In the genomic region with DNA sequence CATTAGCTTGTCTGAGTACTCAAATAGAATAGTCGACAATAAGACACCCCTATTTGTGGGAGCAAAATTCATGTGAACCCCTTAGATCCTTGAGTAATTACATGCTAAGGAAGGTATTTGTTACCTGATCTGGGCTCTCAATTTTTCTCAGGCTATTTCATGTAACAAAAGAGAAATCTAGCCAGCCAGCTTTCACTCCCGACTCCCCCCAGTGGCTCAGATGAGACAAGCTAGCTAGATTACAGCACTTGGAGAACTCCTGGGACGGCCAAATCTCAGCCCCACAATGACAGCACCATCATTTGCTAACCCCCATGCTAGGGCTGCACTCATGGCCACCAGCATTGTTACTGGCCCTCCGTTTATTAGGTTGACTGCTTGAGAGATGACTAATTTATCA, we compare ENCODE assay signal across 8 cellular contexts.
DNase-seq lines count a peak whose midpoint lies in the region; ATAC-seq lines count a peak whose summit lies in the region.

No MANE protein-coding gene starts in this region.

- no peaks in the 10 kb centered on the region for H3K36me3 Mint-ChIP-seq in stimulated activated effector memory CD8-positive, alpha-beta T cell treated with anti-CD3 and anti-CD28 coated beads, Interleukin-12 subunit alpha, Interleukin-12 subunit beta, amount 100 ng/mL, for 72 hours

- ATAC-seq in GM21526 (IDR thresholded peaks at IDR 0.05; ENCODE audit: low FRiP score, unreplicated experiment) (no peak), HG02588 (IDR thresholded peaks at IDR 0.05; ENCODE audit: unreplicated experiment) (no peak)
- no peak for ATAC-seq in stimulated activated effector memory CD8-positive, alpha-beta T cell treated with anti-CD3 and anti-CD28 coated beads, Interleukin-12 subunit alpha, Interleukin-12 subunit beta, amount 100 ng/mL, for 72 hours

- no peak overlapping the region for H3K27ac Mint-ChIP-seq in stimulated activated effector memory CD8-positive, alpha-beta T cell treated with anti-CD3 and anti-CD28 coated beads, Interleukin-12 subunit alpha, Interleukin-12 subunit beta, amount 100 ng/mL, for 72 hours

- DNase-seq in NCI-H2196 (lab: John Stamatoyannopoulos, UW; ENCODE audit: unreplicated experiment) (peak; percentile 5), NCI-H2196 treated with DMSO at 0.1 percent for 48 hours (lab: John Stamatoyannopoulos, UW; ENCODE audit: unreplicated experiment) (no peak), LoVo (ENCODE audit: low spot score) (peak; percentile 23), amniotic stem cell (lab: John Stamatoyannopoulos, UW) (peak; percentile 42), left kidney (ENCODE audit: low read depth, low spot score) (peak; percentile 84)
- DNase-seq in stimulated activated effector memory CD8-positive, alpha-beta T cell treated with anti-CD3 and anti-CD28 coated beads, Interleukin-12 subunit alpha, Interleukin-12 subunit beta, amount 100 ng/mL, for 72 hours (ENCODE audit: low spot score in 2 of 2), result no peak

- no peaks in the 10 kb centered on the region for H3K9me3 Mint-ChIP-seq in stimulated activated effector memory CD8-positive, alpha-beta T cell treated with anti-CD3 and anti-CD28 coated beads, Interleukin-12 subunit alpha, Interleukin-12 subunit beta, amount 100 ng/mL, for 72 hours

- no peaks in the 10 kb centered on the region for H3K4me1 Mint-ChIP-seq in stimulated activated effector memory CD8-positive, alpha-beta T cell treated with anti-CD3 and anti-CD28 coated beads, Interleukin-12 subunit alpha, Interleukin-12 subunit beta, amount 100 ng/mL, for 72 hours

- H3K4me3 Mint-ChIP-seq in stimulated activated effector memory CD8-positive, alpha-beta T cell treated with anti-CD3 and anti-CD28 coated beads, Interleukin-12 subunit alpha, Interleukin-12 subunit beta, amount 100 ng/mL, for 72 hours, result no peak overlapping the region

Comparison
In these comparisons a context has a peak if more than half of its experiments do, and no peak if none do; other contexts are left out.
1. DNase-seq: peak in NCI-H2196 (single experiment), LoVo (single experiment), amniotic stem cell (single experiment) and left kidney (single experiment); none in NCI-H2196 treated with DMSO at 0.1 percent for 48 hours (single experiment) and stimulated activated effector memory CD8-positive, alpha-beta T cell treated with anti-CD3 and anti-CD28 coated beads, Interleukin-12 subunit alpha, Interleukin-12 subunit beta, amount 100 ng/mL, for 72 hours (0 of 2).